ENCODE assay signal across 9 cellular contexts in genomic region chr6:145498425-145498824, GRCh38.
"Had no signal": no experiment of that assay in that cellular context is flagged by ENCODE, and none has a peak within 500 bp of the region (broad histone marks: within the 10 kb centered on the region; RNA-seq: fewer than 3 reads in every experiment).

No MANE protein-coding gene starts in this region.

- H3K36me3 Mint-ChIP-seq: activated CD4-positive, alpha-beta memory T cell treated with anti-CD3 and anti-CD28 coated beads for 36 hours; naive B cell; stimulated activated memory B cell treated with anti-CD40 and anti-IgM and Interleukin-4, amounts not matched to agents 10 μg/mL and 1 μg/mL and 100 μg/mL, for 72 hours had no signal

- DNase-seq: activated CD4-positive, alpha-beta memory T cell treated with anti-CD3 and anti-CD28 coated beads for 36 hours; activated CD4-positive, alpha-beta T cell treated with anti-CD3 and anti-CD28 coated beads for 36 hours; activated effector memory CD4-positive, alpha-beta T cell treated with Interleukin-2 at 50 U/mL for 16 hours; activated naive CD4-positive, alpha-beta T cell treated with anti-CD3 and anti-CD28 coated beads, Interleukin-2, amount 50 U/mL, for 16 hours; activated T-cell treated with anti-CD3 and anti-CD28 coated beads, Interleukin-2, amount 50 U/mL, for 24 hours; left ventricle myocardium inferior; naive B cell; pancreas had no signal

- H3K27ac Mint-ChIP-seq: activated CD4-positive, alpha-beta memory T cell treated with anti-CD3 and anti-CD28 coated beads for 36 hours; activated CD4-positive, alpha-beta T cell treated with anti-CD3 and anti-CD28 coated beads for 36 hours; activated T-cell treated with anti-CD3 and anti-CD28 coated beads, Interleukin-2, amount 50 U/mL, for 24 hours; naive B cell; stimulated activated memory B cell treated with anti-CD40 and anti-IgM and Interleukin-4, amounts not matched to agents 10 μg/mL and 1 μg/mL and 100 μg/mL, for 72 hours had no signal

- H3K4me1 Mint-ChIP-seq: activated CD4-positive, alpha-beta T cell treated with anti-CD3 and anti-CD28 coated beads for 36 hours; naive B cell; stimulated activated memory B cell treated with anti-CD40 and anti-IgM and Interleukin-4, amounts not matched to agents 10 μg/mL and 1 μg/mL and 100 μg/mL, for 72 hours had no signal

- H3K4me3 Mint-ChIP-seq: activated CD4-positive, alpha-beta memory T cell treated with anti-CD3 and anti-CD28 coated beads for 36 hours; activated CD4-positive, alpha-beta T cell treated with anti-CD3 and anti-CD28 coated beads for 36 hours; activated T-cell treated with anti-CD3 and anti-CD28 coated beads, Interleukin-2, amount 50 U/mL, for 24 hours; stimulated activated memory B cell treated with anti-CD40 and anti-IgM and Interleukin-4, amounts not matched to agents 10 μg/mL and 1 μg/mL and 100 μg/mL, for 72 hours had no signal

- H3K4me3 ChIP-seq: left ventricle myocardium inferior, pancreas had no signal

- H3K27ac ChIP-seq: left ventricle myocardium inferior, pancreas had no signal

- ATAC-seq: activated CD4-positive, alpha-beta T cell treated with anti-CD3 and anti-CD28 coated beads for 36 hours; stimulated activated memory B cell treated with anti-CD40 and anti-IgM and Interleukin-4, amounts not matched to agents 10 μg/mL and 1 μg/mL and 100 μg/mL, for 72 hours had no signal

- H3K27me3 ChIP-seq: pancreas had no signal

- H3K27me3 Mint-ChIP-seq: activated CD4-positive, alpha-beta T cell treated with anti-CD3 and anti-CD28 coated beads for 36 hours had no signal
